ENCODE assay signal across 8 cellular contexts in the genomic region with DNA sequence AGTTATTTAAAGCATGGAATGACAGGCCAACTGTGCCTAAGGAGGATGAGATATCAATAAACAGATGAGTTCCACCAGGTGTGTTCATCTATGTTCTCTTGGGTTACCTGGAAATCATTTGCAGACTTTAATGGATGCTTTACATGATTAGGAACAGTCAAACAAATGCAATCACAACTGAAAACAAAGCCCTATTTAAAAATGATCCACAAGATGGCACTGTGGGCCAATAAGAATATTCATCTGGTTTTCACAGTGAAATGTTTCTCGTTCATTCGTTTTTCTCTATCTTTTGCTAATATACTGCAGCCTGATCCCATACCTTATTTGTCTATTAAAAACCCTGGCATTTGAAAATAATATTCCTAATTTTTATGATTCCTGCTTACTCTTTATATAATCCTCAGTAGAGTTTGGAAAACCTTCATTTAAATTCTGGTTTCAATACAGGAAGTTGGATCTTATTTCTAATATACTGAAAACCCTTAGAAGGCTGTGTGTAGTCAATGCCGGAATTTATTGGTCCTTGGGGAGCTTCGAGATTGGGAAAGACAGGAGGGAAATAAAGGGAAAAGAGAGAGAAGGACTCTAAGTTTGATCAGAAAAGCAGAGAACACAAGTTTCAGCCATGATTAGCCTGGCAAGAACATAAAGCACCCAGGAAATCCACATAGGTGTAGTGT.
A peak's percentile ranks its signal among the peaks of the same experiment; 100 is the strongest.
DNase-seq lines count a peak whose midpoint lies in the region; ATAC-seq, FAIRE-seq and TF ChIP-seq lines count a peak whose summit lies in the region.

No MANE protein-coding gene starts in this region.

- H3K9me3 Mint-ChIP-seq in stimulated activated effector memory CD8-positive, alpha-beta T cell treated with anti-CD3 and anti-CD28 coated beads, Interleukin-12 subunit alpha, Interleukin-12 subunit beta, amount 100 ng/mL, for 72 hours = no peaks in the 10 kb centered on the region

- H2BK5ac ChIP-seq in mesenchymal stem cell (ENCODE audit: low read depth, low read length, poor library complexity, severe bottlenecking) = no peak overlapping the region

- H3K27ac ChIP-seq in mesenchymal stem cell (ENCODE audit: low read length, poor library complexity, severe bottlenecking) = no peak overlapping the region

- no peak overlapping the region for H3K23ac ChIP-seq in mesenchymal stem cell (ENCODE audit: low read length in 2 of 2)

- no peaks in the 10 kb centered on the region for H3K4me1 Mint-ChIP-seq in stimulated activated effector memory CD8-positive, alpha-beta T cell treated with anti-CD3 and anti-CD28 coated beads, Interleukin-12 subunit alpha, Interleukin-12 subunit beta, amount 100 ng/mL, for 72 hours

- H3K9me3 ChIP-seq in mesenchymal stem cell (ENCODE audit: control insufficient read depth, low read length) = no peaks in the 10 kb centered on the region

- no peaks in the 10 kb centered on the region for H3K36me3 Mint-ChIP-seq in stimulated activated effector memory CD8-positive, alpha-beta T cell treated with anti-CD3 and anti-CD28 coated beads, Interleukin-12 subunit alpha, Interleukin-12 subunit beta, amount 100 ng/mL, for 72 hours

- TF ChIP-seq POLR2A in GM12891 (IDR thresholded peaks at IDR 0.05; ENCODE audit: low read depth, low read length) = no peak

- H3K27me3 ChIP-seq in mesenchymal stem cell (ENCODE audit: control insufficient read depth in 1 of 2, insufficient read depth in 1 of 2, low read length in 2 of 2) = no peaks in the 10 kb centered on the region

- H3K14ac ChIP-seq in mesenchymal stem cell (ENCODE audit: low read length in 2 of 2) = no peak overlapping the region

- DNase-seq in AML-193 (lab: John Stamatoyannopoulos, UW) (peak; percentile 32 to 35), GM12891 (ENCODE audit: insufficient read length, low spot score) (peak; percentile 5), NCI-H524 (lab: John Stamatoyannopoulos, UW) (peak; percentile 2 to 55), cardiac fibroblast (ENCODE audit: low read depth in 2 of 2) (peak; percentile 60 to 65), mesenchymal stem cell (peak; percentile 55)
- DNase-seq in stimulated activated CD4-positive, alpha-beta T cell treated with anti-CD3 and anti-CD28 coated beads, Interleukin-12 subunit alpha, Interleukin-12 subunit beta, amount 100 ng/mL, for 4 hours = no peak
- no peak for DNase-seq in stimulated activated effector memory CD8-positive, alpha-beta T cell treated with anti-CD3 and anti-CD28 coated beads, Interleukin-12 subunit alpha, Interleukin-12 subunit beta, amount 100 ng/mL, for 72 hours (ENCODE audit: low spot score in 2 of 2)
- DNase-seq in activated effector memory CD4-positive, alpha-beta T cell treated with anti-CD3 and anti-CD28 coated beads, Interleukin-2, amount 50 U/mL, for 16 hours = no peak

- no peak overlapping the region for H4K91ac ChIP-seq in mesenchymal stem cell (ENCODE audit: low read length)

- no peak for ATAC-seq in stimulated activated effector memory CD8-positive, alpha-beta T cell treated with anti-CD3 and anti-CD28 coated beads, Interleukin-12 subunit alpha, Interleukin-12 subunit beta, amount 100 ng/mL, for 72 hours

- no peak overlapping the region for H2AK5ac ChIP-seq in mesenchymal stem cell (ENCODE audit: low read length, severe bottlenecking)

- H2BK120ac ChIP-seq in mesenchymal stem cell (ENCODE audit: low read depth, low read length) = no peak overlapping the region

- 5% methylated on average over 3 of the region's 4 CpGs for WGBS in mesenchymal stem cell

- H3K36me3 ChIP-seq in mesenchymal stem cell (ENCODE audit: control insufficient read depth in 1 of 2, insufficient read depth in 2 of 2, low read depth in 1 of 2, low read length in 2 of 2) = no peaks in the 10 kb centered on the region

- TF ChIP-seq CTCF in cardiac fibroblast (IDR thresholded peaks at IDR 0.05; ENCODE audit: low read depth, low read length) = peak; percentile 53

- no peak overlapping the region for H4K8ac ChIP-seq in mesenchymal stem cell (ENCODE audit: low read length)

- no peak overlapping the region for H2BK12ac ChIP-seq in mesenchymal stem cell (ENCODE audit: low read length in 2 of 2)

- H3K4me1 ChIP-seq in mesenchymal stem cell (ENCODE audit: control insufficient read depth, insufficient read depth, low read depth, low read length) = no peaks in the 10 kb centered on the region

- H3K4me2 ChIP-seq in mesenchymal stem cell (ENCODE audit: low read length, poor library complexity, severe bottlenecking) = no peak overlapping the region

- no peak overlapping the region for H3K18ac ChIP-seq in mesenchymal stem cell (ENCODE audit: low read depth in 1 of 2, low read length in 2 of 2)

- no peak overlapping the region for H3K4ac ChIP-seq in mesenchymal stem cell (ENCODE audit: low read depth in 1 of 2, low read length in 2 of 2)

- no peak for FAIRE-seq in GM12891 (lab: Jason Lieb, UNC)

- peak overlapping the region; percentile 61 for H3K9ac ChIP-seq in mesenchymal stem cell (ENCODE audit: low read length)

- H3K27ac Mint-ChIP-seq in stimulated activated effector memory CD8-positive, alpha-beta T cell treated with anti-CD3 and anti-CD28 coated beads, Interleukin-12 subunit alpha, Interleukin-12 subunit beta, amount 100 ng/mL, for 72 hours = no peak overlapping the region

- H2BK15ac ChIP-seq in mesenchymal stem cell (ENCODE audit: low read depth, poor library complexity, severe bottlenecking) = no peak overlapping the region

- H2AFZ ChIP-seq in mesenchymal stem cell (ENCODE audit: low read depth, low read length) = no peak overlapping the region

- no peak overlapping the region for H3K4me3 ChIP-seq in cardiac fibroblast (replicated peaks in 1 of 2; ENCODE audit: low read depth in 2 of 2, low read length in 2 of 2)
- H3K4me3 ChIP-seq in mesenchymal stem cell (ENCODE audit: insufficient read depth in 1 of 2, low read depth in 1 of 2, low read length in 2 of 2) = peak overlapping the region in 1 of 2 experiments; percentile 43

- no peak overlapping the region for H3K4me3 Mint-ChIP-seq in stimulated activated effector memory CD8-positive, alpha-beta T cell treated with anti-CD3 and anti-CD28 coated beads, Interleukin-12 subunit alpha, Interleukin-12 subunit beta, amount 100 ng/mL, for 72 hours

- H3K79me1 ChIP-seq in mesenchymal stem cell (replicated peaks; ENCODE audit: low read length, poor library complexity, severe bottlenecking) = no peaks in the 10 kb centered on the region

TF ChIP-seq in GM12891, 5 proteins besides CTCF, POLR2A, EP300 and RAD21:
- TF ChIP-seq POLR2AphosphoS5 (IDR thresholded peaks at IDR 0.05; ENCODE audit: low read depth, low read length) (no peak), PAX5 (IDR thresholded peaks at IDR 0.05; ENCODE audit: insufficient read depth, low read length, severe bottlenecking) (no peak), TAF1 (IDR thresholded peaks at IDR 0.05; ENCODE audit: low read depth, low read length) (no peak), SPI1 (IDR thresholded peaks at IDR 0.05; ENCODE audit: low read depth, low read length) (no peak), POU2F2 (IDR thresholded peaks at IDR 0.05; ENCODE audit: low read depth, low read length) (no peak)

Comparison
In these comparisons a context has a peak if more than half of its experiments do, and no peak if none do; other contexts are left out.
1. DNase-seq: peak in AML-193 (2 of 2), GM12891 (single experiment), NCI-H524 (2 of 2), cardiac fibroblast (2 of 2) and mesenchymal stem cell (single experiment); none in stimulated activated CD4-positive, alpha-beta T cell treated with anti-CD3 and anti-CD28 coated beads, Interleukin-12 subunit alpha, Interleukin-12 subunit beta, amount 100 ng/mL, for 4 hours (single experiment), stimulated activated effector memory CD8-positive, alpha-beta T cell treated with anti-CD3 and anti-CD28 coated beads, Interleukin-12 subunit alpha, Interleukin-12 subunit beta, amount 100 ng/mL, for 72 hours (0 of 2) and activated effector memory CD4-positive, alpha-beta T cell treated with anti-CD3 and anti-CD28 coated beads, Interleukin-2, amount 50 U/mL, for 16 hours (single experiment).